Comparison of ENCODE assay signal across 8 cellular contexts in the genomic region with DNA sequence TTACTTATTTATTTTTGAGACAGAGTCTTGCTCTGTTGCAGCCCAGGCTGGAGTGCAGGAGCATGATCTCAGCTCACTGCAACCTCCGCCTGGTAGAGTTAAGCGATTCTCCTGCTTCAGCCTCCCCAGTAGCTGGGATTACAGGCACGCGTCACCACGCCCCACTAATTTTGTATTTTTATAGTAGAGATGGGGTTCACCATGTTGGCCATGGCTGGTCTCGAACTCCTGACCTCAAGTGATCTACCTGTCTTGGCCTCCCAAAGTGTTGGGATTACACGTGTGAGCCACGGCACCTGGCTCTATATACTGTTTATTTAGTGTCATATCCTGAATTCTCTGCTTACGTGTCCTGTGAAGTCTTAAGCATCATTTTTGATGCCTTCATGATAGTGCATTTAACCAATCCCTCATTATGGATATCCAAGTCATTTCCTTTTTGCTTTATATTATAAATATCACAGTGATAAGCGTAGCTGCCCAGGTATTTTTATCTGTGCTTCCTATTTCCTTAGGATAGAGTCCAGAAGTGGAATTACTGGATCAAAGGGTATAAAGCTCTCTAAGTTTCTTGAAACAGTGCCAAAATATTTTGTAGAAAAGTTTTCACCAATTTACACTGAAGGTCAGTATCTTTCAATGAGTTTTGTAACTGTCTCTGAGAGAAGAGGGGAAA. TPM values are rescaled to one million over a fixed set of nuclear protein-coding genes. Genes with fewer than 3 reads are reported as not detected.
A peak's percentile ranks its signal among the peaks of the same experiment; 100 is the strongest.
DNase-seq lines count a peak whose midpoint lies in the region; ATAC-seq, FAIRE-seq and TF ChIP-seq lines count a peak whose summit lies in the region.

No MANE protein-coding gene starts in this region.

- H3K36me3 Mint-ChIP-seq in T-helper 2 cell treated with Interferon-gamma antibody and Interleukin-4, amounts not matched to agents 5 μg/mL and 100 μg/mL, for 36 hours (ENCODE audit: low read depth) = peaks cover 2% of the 10 kb centered on the region

- no peak for ATAC-seq in GM18867 (IDR thresholded peaks at IDR 0.05; ENCODE audit: unreplicated experiment)

- peak overlapping the region; percentile 96 for H3K4me3 Mint-ChIP-seq in T-helper 2 cell treated with Interferon-gamma antibody and Interleukin-4, amounts not matched to agents 5 μg/mL and 100 μg/mL, for 36 hours

- H3K4me3 ChIP-seq in adrenal gland (peak overlapping the region in 1 of 4 donors; percentile 82), kidney (ENCODE audit: low read length in 2 of 2) (peak overlapping the region; percentile 58), subcutaneous abdominal adipose tissue (ENCODE audit: low read depth in 1 of 5, low read length in 5 of 5) (peak overlapping the region; percentile 77 to 95 (median 89))

- H3K9me3 ChIP-seq in adrenal gland (replicated peaks in 1 of 3) (no peaks in the 10 kb centered on the region), kidney (ENCODE audit: control insufficient read depth in 1 of 2, low read length in 2 of 2) (no peaks in the 10 kb centered on the region), subcutaneous abdominal adipose tissue (ENCODE audit: control insufficient read depth in 5 of 5, low read length in 5 of 5) (no peaks in the 10 kb centered on the region)

- TF ChIP-seq POLR2A in adrenal gland (IDR thresholded peaks at IDR 0.05) = no peak

- H3K27ac Mint-ChIP-seq in T-helper 2 cell treated with Interferon-gamma antibody and Interleukin-4, amounts not matched to agents 5 μg/mL and 100 μg/mL, for 36 hours = peak overlapping the region; percentile 89

- intact Hi-C loops in adrenal gland (cut with DNase I) = no loop called here
- intact Hi-C loops in kidney (cut with DNase I) = no loop called here

- no peaks in the 10 kb centered on the region for H3K9me3 Mint-ChIP-seq in T-helper 2 cell treated with Interferon-gamma antibody and Interleukin-4, amounts not matched to agents 5 μg/mL and 100 μg/mL, for 36 hours

- H3K36me3 ChIP-seq in adrenal gland (replicated peaks in 1 of 2) (peaks cover 0 to 8% of the 10 kb centered on the region in 2 donors), kidney (ENCODE audit: control insufficient read depth in 1 of 2, insufficient read depth in 2 of 2, low read length in 2 of 2) (peaks cover 4 to 6% of the 10 kb centered on the region in 2 donors), subcutaneous abdominal adipose tissue (ENCODE audit: control insufficient read depth in 5 of 5, insufficient read depth in 5 of 5, low read length in 5 of 5) (peaks cover 0 to 10% (median 8%) of the 10 kb centered on the region in 5 donors)

- no peaks in the 10 kb centered on the region for H3K27me3 Mint-ChIP-seq in T-helper 2 cell treated with Interferon-gamma antibody and Interleukin-4, amounts not matched to agents 5 μg/mL and 100 μg/mL, for 36 hours (ENCODE audit: low read depth)

- H3K27me3 ChIP-seq in adrenal gland = no peaks in the 10 kb centered on the region
- H3K27me3 ChIP-seq in subcutaneous abdominal adipose tissue (ENCODE audit: control insufficient read depth in 5 of 5, insufficient read depth in 4 of 5, low read length in 5 of 5) = no peaks in the 10 kb centered on the region

- H3K27ac ChIP-seq in adrenal gland = peak overlapping the region in 3 of 5 donors; percentile 91 to 93 (median 93)
- H3K27ac ChIP-seq in kidney (ENCODE audit: low read depth in 2 of 2, low read length in 2 of 2) = no peak overlapping the region
- H3K27ac ChIP-seq in subcutaneous abdominal adipose tissue (ENCODE audit: low read depth, low read length) = peak overlapping the region; percentile 88

- H3K4me1 ChIP-seq in adrenal gland (replicated peaks in 1 of 2) (peaks cover 25 to 39% of the 10 kb centered on the region in 2 donors), kidney (ENCODE audit: control insufficient read depth in 1 of 2, insufficient read depth in 1 of 2, low read depth in 1 of 2, low read length in 2 of 2) (peaks cover 5 to 19% of the 10 kb centered on the region in 2 donors), subcutaneous abdominal adipose tissue (ENCODE audit: control insufficient read depth in 5 of 5, insufficient read depth in 5 of 5, low read length in 5 of 5) (peaks cover 10 to 58% (median 49%) of the 10 kb centered on the region in 5 donors)

- 70 to 81% (median 76%) methylated on average over 9 to 10 of the region's 10 CpGs for WGBS in adrenal gland, 4 donors

- no peak for FAIRE-seq in kidney (lab: Jason Lieb, UNC)

- DNase-seq in T-helper 2 cell treated with Interferon-gamma antibody and Interleukin-4, amounts not matched to agents 5 μg/mL and 100 μg/mL, for 36 hours (ENCODE audit: low spot score) = no peak
- DNase-seq in T-helper 2 cell (no peak), adrenal gland (peak in 3 of 7 donors; percentile 16 to 51 (median 23)), kidney (no peak), NCI-H187 (lab: John Stamatoyannopoulos, UW) (no peak), NCI-H1930 (lab: John Stamatoyannopoulos, UW) (no peak)

- peaks cover 27% of the 10 kb centered on the region for H3K4me1 Mint-ChIP-seq in T-helper 2 cell treated with Interferon-gamma antibody and Interleukin-4, amounts not matched to agents 5 μg/mL and 100 μg/mL, for 36 hours (ENCODE audit: low read depth)

- TF ChIP-seq CTCF in adrenal gland (IDR thresholded peaks at IDR 0.05) (no peak), kidney (IDR thresholded peaks at IDR 0.05; ENCODE audit: borderline replicate concordance, extremely low read depth, insufficient read depth) (no peak)

- H3K9ac ChIP-seq in kidney (ENCODE audit: low read length in 2 of 2) (peak overlapping the region in 1 of 2 donors; percentile 70), subcutaneous abdominal adipose tissue (ENCODE audit: low read length in 5 of 5) (peak overlapping the region in 4 of 5 donors; percentile 55 to 82 (median 74))

RNA-seq across cellular contexts. Expression of gene SIDT2, which starts 0.9 kb away (rescaled TPM):
- total RNA-seq in adrenal gland (10 to 100 TPM; 23.4 to 87.1 (median 44.5) TPM), kidney (37.4 TPM)
- polyA plus RNA-seq in adrenal gland (10 to 100 TPM; 27.7 to 75.1 (median 48.8) TPM), kidney (ENCODE audit: insufficient read depth, low read depth, low replicate concordance) (16.4 TPM)

RNA-seq across cellular contexts. Expression of gene TAGLN, which starts 21.5 kb away (rescaled TPM):
- total RNA-seq in adrenal gland (1,000 to 10,000 TPM in 1 of 8 donors, 100 to 1,000 TPM in 7; 117 to 1,290 (median 739) TPM), kidney (846 TPM)
- polyA plus RNA-seq in adrenal gland (1,000 to 10,000 TPM in 1 of 3 donors, 100 to 1,000 TPM in 2; 489 to 1,184 (median 817) TPM), kidney (ENCODE audit: insufficient read depth, low read depth, low replicate concordance) (776 TPM)

RNA-seq across cellular contexts. Expression of gene PAFAH1B2, which starts 33.6 kb away (rescaled TPM):
- total RNA-seq in adrenal gland (100 to 1,000 TPM in 4 of 8 donors, 10 to 100 TPM in 4; 81.0 to 132 (median 102) TPM), kidney (90.2 TPM)
- polyA plus RNA-seq in adrenal gland (10 to 100 TPM; 19.6 to 85.8 (median 29.5) TPM), kidney (ENCODE audit: insufficient read depth, low read depth, low replicate concordance) (29.4 TPM)

RNA-seq across cellular contexts. Expression of gene PCSK7, which starts 54.2 kb away (rescaled TPM):
- total RNA-seq in adrenal gland = 10 to 100 TPM; 22.6 to 54.4 (median 42.2) TPM
- polyA plus RNA-seq in adrenal gland = 10 to 100 TPM; 23.4 to 53.0 (median 45.4) TPM
- 70.2 TPM for total RNA-seq in kidney
- 14.5 TPM for polyA plus RNA-seq in kidney (ENCODE audit: insufficient read depth, low read depth, low replicate concordance)

RNA-seq across cellular contexts. Expression of gene RNF214, which starts 54.8 kb away (rescaled TPM):
- total RNA-seq in adrenal gland (10 to 100 TPM; 11.3 to 33.8 (median 22.9) TPM), kidney (24.7 TPM)
- polyA plus RNA-seq in adrenal gland (10 to 100 TPM; 12.7 to 21.6 (median 19.7) TPM), kidney (ENCODE audit: insufficient read depth, low read depth, low replicate concordance) (8.5 TPM)

Comparison
In these comparisons a context has a peak if more than half of its experiments do, and no peak if none do; other contexts are left out.
1. H3K27ac ChIP-seq: peak in adrenal gland (3 of 5) and subcutaneous abdominal adipose tissue (single experiment); none in kidney (0 of 2).